Comparison of ENCODE assay signal across 2 cellular contexts in the genomic region with DNA sequence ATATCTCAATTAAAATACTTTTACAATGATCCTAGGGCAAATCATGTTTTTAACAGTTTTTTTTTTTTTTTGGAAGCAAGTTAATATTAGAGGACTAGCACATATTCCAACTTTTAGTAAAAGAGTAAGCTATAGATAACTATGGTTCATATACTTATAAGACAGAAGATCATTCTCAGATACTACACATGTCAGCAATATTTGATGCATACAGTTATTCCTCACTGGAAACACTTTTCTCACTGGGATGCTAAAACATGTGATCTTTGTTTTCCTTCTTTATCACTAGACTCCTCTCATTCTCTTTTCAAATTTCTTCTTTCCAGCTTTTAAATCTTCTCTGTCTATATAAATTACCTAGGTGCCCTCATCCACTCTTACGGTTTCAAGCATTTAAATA.
A peak's percentile ranks its signal among the peaks of the same experiment; 100 is the strongest.
TF ChIP-seq lines count a peak whose summit lies in the region.

No MANE protein-coding gene starts in this region.

TF ChIP-seq in A549, 52 proteins besides CTCF, POLR2A, EP300 and RAD21:
- TF ChIP-seq HDAC2 (IDR thresholded peaks at IDR 0.05): no peak
- TF ChIP-seq MAFK (IDR thresholded peaks at IDR 0.05; ENCODE audit: partially characterized antibody): peak; percentile 50
- no peak for TF ChIP-seq CHD4 (IDR thresholded peaks at IDR 0.05; ENCODE audit: borderline replicate concordance)

TF ChIP-seq in IMR-90, 13 proteins besides CTCF, POLR2A, EP300 and RAD21:
- TF ChIP-seq BHLHE40 (IDR thresholded peaks at IDR 0.05; ENCODE audit: low read depth, low read length) (no peak), MAFK (IDR thresholded peaks at IDR 0.05; ENCODE audit: low read depth, low read length) (peak; percentile 67)
TF ChIP-seq in IMR-90: peak in this region for 1.
